ENCODE assay signal across 21 cellular contexts in genomic region chr10:47364366-47364765, GRCh38. TPM values are rescaled to one million over a fixed set of nuclear protein-coding genes. Genes with fewer than 3 reads are reported as not detected.
A peak's percentile ranks its signal among the peaks of the same experiment; 100 is the strongest.
DNase-seq lines count a peak whose midpoint lies in the region; ATAC-seq, FAIRE-seq and TF ChIP-seq lines count a peak whose summit lies in the region.
"Had no signal": no experiment of that assay in that cellular context is flagged by ENCODE, and none has a peak within 500 bp of the region (broad histone marks: within the 10 kb centered on the region; RNA-seq: fewer than 3 reads in every experiment).

No MANE protein-coding gene starts in this region.

- H3K9ac ChIP-seq in MM.1S (ENCODE audit: low read length) (no peak overlapping the region), kidney (ENCODE audit: low read length in 2 of 2) (no peak overlapping the region)

- H3K36me3 ChIP-seq in MM.1S (replicated peaks; ENCODE audit: insufficient read depth, low read length) (no peaks in the 10 kb centered on the region), kidney (ENCODE audit: control insufficient read depth in 1 of 2, insufficient read depth in 2 of 2, low read length in 2 of 2) (no peaks in the 10 kb centered on the region)
- H3K36me3 ChIP-seq: adrenal gland, heart left ventricle, sigmoid colon had no signal

- H3K27ac ChIP-seq in MM.1S (ENCODE audit: low read length) (no peak overlapping the region), kidney (ENCODE audit: low read depth in 2 of 2, low read length in 2 of 2) (no peak overlapping the region)
- H3K27ac ChIP-seq: adrenal gland, heart left ventricle, sigmoid colon, testis had no signal

- DNase-seq in DMS53 (lab: John Stamatoyannopoulos, UW) (peak; percentile 93), MM.1S (peak; percentile 63), NCI-H526 treated with DMSO at 0.1 percent for 48 hours (lab: John Stamatoyannopoulos, UW) (peak; percentile 44), left kidney (ENCODE audit: low read depth, low spot score) (peak; percentile 49), kidney (no peak)
- no peak for DNase-seq in stimulated activated naive CD4-positive, alpha-beta T cell treated with Interleukin-2 at 50 U/mL for 16 hours (lab: John Stamatoyannopoulos, UW)
- DNase-seq: adrenal gland; heart left ventricle; sigmoid colon; stimulated activated CD4-positive, alpha-beta T cell treated with anti-CD3 and anti-CD28 coated beads, Interleukin-4, amount 100 ng/mL, for 1 hour; stimulated activated CD8-positive, alpha-beta memory T cell treated with anti-CD3 and anti-CD28 coated beads, Interleukin-4, amount 100 ng/mL, for 48 hours; testis had no signal

- H3K27me3 ChIP-seq in MM.1S (replicated peaks; ENCODE audit: insufficient read depth, low read length), result peaks cover 62% of the 10 kb centered on the region
- H3K27me3 ChIP-seq: adrenal gland, heart left ventricle, sigmoid colon, testis had no signal

- no peak overlapping the region for H2AFZ ChIP-seq in MM.1S (ENCODE audit: low read length)

- H3K9me3 ChIP-seq in MM.1S (replicated peaks; ENCODE audit: insufficient read depth, low read length) (no peaks in the 10 kb centered on the region), kidney (ENCODE audit: control insufficient read depth in 1 of 2, low read length in 2 of 2) (no peaks in the 10 kb centered on the region)
- H3K9me3 ChIP-seq: adrenal gland, Caco-2, heart left ventricle, sigmoid colon, testis had no signal

- no peaks in the 10 kb centered on the region; the same call in 1 of the 2 replicates for H4K20me1 ChIP-seq in MM.1S (ENCODE audit: insufficient read depth, low read length)

- H3K4me3 ChIP-seq in MM.1S (ENCODE audit: low read length) (no peak overlapping the region), kidney (ENCODE audit: low read length in 2 of 2) (no peak overlapping the region)
- H3K4me3 ChIP-seq: adrenal gland, heart left ventricle, sigmoid colon, testis had no signal

- no peak overlapping the region for H3K4me2 ChIP-seq in MM.1S (ENCODE audit: low read depth, low read length)

- H3K4me1 ChIP-seq in MM.1S (ENCODE audit: low read length) (no peaks in the 10 kb centered on the region), kidney (ENCODE audit: control insufficient read depth in 1 of 2, insufficient read depth in 1 of 2, low read depth in 1 of 2, low read length in 2 of 2) (peaks cover 5% of the 10 kb centered on the region in 2 donors)
- H3K4me1 ChIP-seq: adrenal gland, sigmoid colon, testis had no signal

- no peaks in the 10 kb centered on the region for H3K79me2 ChIP-seq in MM.1S (ENCODE audit: low read length)

- intact Hi-C loops in kidney (cut with DNase I), result no loop called here

- no peaks in the 10 kb centered on the region; the same call in 1 of the 2 replicates for H3F3A ChIP-seq in MM.1S (ENCODE audit: insufficient read depth, low read length)

- no peaks in the 10 kb centered on the region for H3K9me2 ChIP-seq in MM.1S (replicated peaks; ENCODE audit: insufficient read depth, low read length)

- TF ChIP-seq CTCF in MM.1S (IDR thresholded peaks at IDR 0.05; ENCODE audit: low read length) (no peak), kidney (IDR thresholded peaks at IDR 0.05; ENCODE audit: borderline replicate concordance, extremely low read depth, insufficient read depth) (no peak)

- ATAC-seq in HG03571 (IDR thresholded peaks at IDR 0.05; ENCODE audit: unreplicated experiment), result no peak
- no peak for ATAC-seq in HG03097 (IDR thresholded peaks at IDR 0.05; ENCODE audit: low FRiP score, unreplicated experiment)
- ATAC-seq: heart left ventricle, WTC11 had no signal

- no peak for FAIRE-seq in kidney (lab: Jason Lieb, UNC)
- FAIRE-seq: H54, keratinocyte had no signal

RNA-seq across cellular contexts. Expression of gene RBP3, which starts 16.2 kb away (rescaled TPM):
- total RNA-seq in kidney, result not detected
- polyA plus RNA-seq in kidney (ENCODE audit: insufficient read depth, low read depth, low replicate concordance), result not detected
- total RNA-seq: Caco-2, cardiac septum, heart left ventricle, mesothelial cell of epicardium, NCI-H460, sigmoid colon, WTC11 had no signal
- polyA plus RNA-seq: adrenal gland, heart left ventricle, keratinocyte, sigmoid colon had no signal

RNA-seq across cellular contexts. Expression of gene ZNF488, which starts 19.7 kb away (rescaled TPM):
- total RNA-seq in kidney, result 0.09 TPM
- polyA plus RNA-seq in kidney (ENCODE audit: insufficient read depth, low read depth, low replicate concordance), result 4.0 TPM
- total RNA-seq: NCI-H460 had no signal

RNA-seq across cellular contexts. Expression of gene GDF2, which starts 42.1 kb away (rescaled TPM):
- not detected for total RNA-seq in kidney
- polyA plus RNA-seq in kidney (ENCODE audit: insufficient read depth, low read depth, low replicate concordance), result not detected
- total RNA-seq: adrenal gland, Caco-2, cardiac septum, heart left ventricle, mesothelial cell of epicardium, NCI-H460, sigmoid colon, WTC11 had no signal
- polyA plus RNA-seq: adrenal gland, heart left ventricle, keratinocyte, sigmoid colon had no signal

Comparison
In these comparisons a context has a peak if more than half of its experiments do, and no peak if none do; other contexts are left out.
1. DNase-seq: peak in DMS53 (single experiment), MM.1S (single experiment), NCI-H526 treated with DMSO at 0.1 percent for 48 hours (single experiment) and left kidney (single experiment); none in stimulated activated naive CD4-positive, alpha-beta T cell treated with Interleukin-2 at 50 U/mL for 16 hours (single experiment) and kidney (single experiment).